3 cellular contexts compared by ENCODE assay signal in genomic region chrX:132807411-132808030, GRCh38.
A peak's percentile ranks its signal among the peaks of the same experiment; 100 is the strongest.
TF ChIP-seq lines count a peak whose summit lies in the region.

No MANE protein-coding gene starts in this region.

TF ChIP-seq in A549, 52 proteins besides CTCF, POLR2A, EP300 and RAD21:
- TF ChIP-seq CBX8 (IDR thresholded peaks at IDR 0.05) (no peak), MAFK (IDR thresholded peaks at IDR 0.05; ENCODE audit: partially characterized antibody) (peak; percentile 54)

TF ChIP-seq in K562, 482 proteins besides CTCF, POLR2A, EP300 and RAD21:
- TF ChIP-seq RBBP5 (IDR thresholded peaks at IDR 0.05; ENCODE audit: borderline replicate concordance, insufficient read depth, low read length, poor library complexity, severe bottlenecking) (no peak), NFIX (CRISPR knock-in tag; IDR thresholded peaks at IDR 0.05; ENCODE audit: low read depth) (no peak), MAFF (IDR thresholded peaks at IDR 0.05; ENCODE audit: low read length) (0 out of 2 replicates have a peak, but pooled peaks have one; percentile 9), C11orf30 (IDR thresholded peaks at IDR 0.05; ENCODE audit: low read depth) (peak; percentile 30; the same call in 1 of the 2 replicates), POLR3G (IDR thresholded peaks at IDR 0.05; ENCODE audit: extremely low read depth, insufficient read length, insufficient replicate concordance) (no peak), ZNF263 (CRISPR knock-in tag; IDR thresholded peaks at IDR 0.05; ENCODE audit: borderline replicate concordance) (no peak), ZNF316 (IDR thresholded peaks at IDR 0.05) (peak; percentile 38; the same call in 1 of the 2 replicates), MYBL2 (IDR thresholded peaks at IDR 0.05; ENCODE audit: low read depth) (no peak), MYBL2 (CRISPR knock-in tag; IDR thresholded peaks at IDR 0.05; ENCODE audit: borderline replicate concordance) (no peak)
TF ChIP-seq in K562: peak in this region for 3.

TF ChIP-seq in endothelial cell of umbilical vein, 7 proteins besides CTCF, POLR2A, EP300 and RAD21:
- TF ChIP-seq MAX (IDR thresholded peaks at IDR 0.05; ENCODE audit: insufficient read depth, insufficient read length), result no peak
- no peak for TF ChIP-seq EZH2 (IDR thresholded peaks at IDR 0.05; ENCODE audit: borderline replicate concordance, low read depth, low read length, severe bottlenecking)
- TF ChIP-seq POLR2AphosphoS5 (IDR thresholded peaks at IDR 0.05; ENCODE audit: insufficient read depth, low read depth, low read length), result no peak
- TF ChIP-seq GATA2 (IDR thresholded peaks at IDR 0.05; ENCODE audit: insufficient read depth, insufficient read length, low read depth, low read length), result no peak
- TF ChIP-seq MYC (IDR thresholded peaks at IDR 0.05; ENCODE audit: low read depth, low read length), result no peak
- no peak for TF ChIP-seq FOS (IDR thresholded peaks at IDR 0.05; ENCODE audit: borderline replicate concordance, insufficient read depth, low read length)
- no peak for TF ChIP-seq JUN (IDR thresholded peaks at IDR 0.05; ENCODE audit: borderline replicate concordance, insufficient read depth, insufficient read length, low read depth)
